Comparison of ENCODE assay signal across 38 cellular contexts in the genomic region with DNA sequence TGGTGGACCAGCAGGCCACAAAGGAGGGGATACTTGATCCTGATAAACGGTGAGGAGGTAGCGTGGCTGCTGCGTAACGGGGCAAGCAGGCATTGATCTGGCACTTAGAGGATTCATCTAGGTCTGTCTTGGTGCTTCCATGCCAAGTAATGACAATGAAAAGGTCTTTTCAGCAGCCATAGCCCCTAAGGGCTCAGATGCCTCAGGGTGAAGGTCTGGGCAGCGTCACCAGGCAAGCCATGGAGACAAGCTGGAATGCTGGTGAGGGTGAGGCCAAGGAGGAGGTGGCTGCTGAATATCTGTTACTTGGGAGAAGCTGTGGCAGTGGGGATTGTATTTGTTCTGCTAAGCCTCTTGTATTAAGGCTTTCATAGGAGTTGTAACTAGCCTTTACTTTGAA. TPM values are rescaled to one million over a fixed set of nuclear protein-coding genes. Genes with fewer than 3 reads are reported as not detected.
"Had no signal": no experiment of that assay in that cellular context is flagged by ENCODE, and none has a peak within 500 bp of the region (broad histone marks: within the 10 kb centered on the region; RNA-seq: fewer than 3 reads in every experiment).

No MANE protein-coding gene starts in this region.

- H3K27ac ChIP-seq: adrenal gland, ascending aorta, breast epithelium, esophagus muscularis mucosa, foreskin keratinocyte, gastrocnemius medialis, heart left ventricle had no signal

- H3K27me3 ChIP-seq: adrenal gland, ascending aorta, breast epithelium, esophagus muscularis mucosa, foreskin keratinocyte, gastrocnemius medialis, heart left ventricle had no signal

- H3K27me3 Mint-ChIP-seq: activated CD4-positive, alpha-beta memory T cell treated with anti-CD3 and anti-CD28 coated beads for 36 hours; activated CD4-positive, alpha-beta T cell treated with anti-CD3 and anti-CD28 coated beads for 36 hours; activated naive CD4-positive, alpha-beta T cell treated with anti-CD3 and anti-CD28 coated beads, Interleukin-2, amount 50 U/mL, for 24 hours; activated naive CD8-positive, alpha-beta T cell treated with anti-CD3 and anti-CD28 coated beads for 36 hours; activated naive CD8-positive, alpha-beta T cell treated with anti-CD3 and anti-CD28 coated beads, Interleukin-2, amount 50 U/mL, for 24 hours; central memory CD8-positive, alpha-beta T cell; effector memory CD8-positive, alpha-beta T cell had no signal

- ATAC-seq: activated CD4-positive, alpha-beta T cell treated with anti-CD3 and anti-CD28 coated beads for 36 hours; activated CD8-positive, alpha-beta memory T cell treated with anti-CD3 and anti-CD28 coated beads, Interleukin-2, amount 10 ng/mL, durations not matched to agents 7 days and 5 days; activated CD8-positive, alpha-beta T cell treated with anti-CD3 and anti-CD28 coated beads, Interleukin-2, amount 10 ng/mL, durations not matched to agents 7 days and 5 days; activated naive CD8-positive, alpha-beta T cell treated with anti-CD3 and anti-CD28 coated beads, Interleukin-2, amount 50 U/mL, for 24 hours; effector memory CD8-positive, alpha-beta T cell; foreskin keratinocyte; gastrocnemius medialis; heart left ventricle had no signal

- H3K9me3 Mint-ChIP-seq: activated CD4-positive, alpha-beta memory T cell treated with anti-CD3 and anti-CD28 coated beads for 36 hours; activated CD4-positive, alpha-beta T cell treated with anti-CD3 and anti-CD28 coated beads, Interleukin-2, amount 10 ng/mL, durations not matched to agents 24 days and 14 days; activated naive CD4-positive, alpha-beta T cell treated with anti-CD3 and anti-CD28 coated beads for 36 hours; activated naive CD4-positive, alpha-beta T cell treated with anti-CD3 and anti-CD28 coated beads, Interleukin-2, amount 50 U/mL, for 24 hours; activated naive CD8-positive, alpha-beta T cell treated with anti-CD3 and anti-CD28 coated beads for 36 hours; activated naive CD8-positive, alpha-beta T cell treated with anti-CD3 and anti-CD28 coated beads, Interleukin-2, amount 50 U/mL, for 24 hours; activated T-helper 1 cell treated with anti-CD3 and anti-CD28 coated beads, Interleukin-12 subunit alpha, Interleukin-12 subunit beta, Interleukin-2, Interleukin-4 antibody, amounts not matched to agents 30 ng/mL and 10 ng/mL and 1 ng/mL, durations not matched to agents 14 hours and 24 hours and 36 hours; activated T-helper 2 cell treated with anti-CD3 and anti-CD28 coated beads, Interferon-gamma antibody, Interleukin-2, Interleukin-4, amounts not matched to agents 10 μg/mL and 5 μg/mL and 100 μg/mL, durations not matched to agents 14 hours and 24 hours and 36 hours; brain; central memory CD8-positive, alpha-beta T cell; effector memory CD8-positive, alpha-beta T cell had no signal

- H3K36me3 ChIP-seq: adrenal gland, ascending aorta, breast epithelium, esophagus muscularis mucosa, gastrocnemius medialis, heart left ventricle had no signal

- H3K4me3 Mint-ChIP-seq: activated CD4-positive, alpha-beta memory T cell treated with anti-CD3 and anti-CD28 coated beads for 36 hours; activated CD4-positive, alpha-beta T cell treated with anti-CD3 and anti-CD28 coated beads for 36 hours; activated CD4-positive, alpha-beta T cell treated with anti-CD3 and anti-CD28 coated beads, Interleukin-2, amount 10 ng/mL, durations not matched to agents 24 days and 14 days; activated CD8-positive, alpha-beta memory T cell treated with anti-CD3 and anti-CD28 coated beads, Interleukin-2, amount 10 ng/mL, durations not matched to agents 7 days and 5 days; activated CD8-positive, alpha-beta T cell treated with anti-CD3 and anti-CD28 coated beads, Interleukin-2, amount 10 ng/mL, durations not matched to agents 7 days and 5 days; activated naive CD4-positive, alpha-beta T cell treated with anti-CD3 and anti-CD28 coated beads for 36 hours; activated naive CD4-positive, alpha-beta T cell treated with anti-CD3 and anti-CD28 coated beads, Interleukin-2, amount 50 U/mL, for 24 hours; activated naive CD8-positive, alpha-beta T cell treated with anti-CD3 and anti-CD28 coated beads for 36 hours; activated naive CD8-positive, alpha-beta T cell treated with anti-CD3 and anti-CD28 coated beads, Interleukin-2, amount 50 U/mL, for 24 hours; activated T-helper 1 cell treated with anti-CD3 and anti-CD28 coated beads, Interleukin-12 subunit alpha, Interleukin-12 subunit beta, Interleukin-2, Interleukin-4 antibody, amounts not matched to agents 30 ng/mL and 10 ng/mL and 1 ng/mL, durations not matched to agents 14 hours and 24 hours and 36 hours; brain; central memory CD8-positive, alpha-beta T cell; effector memory CD8-positive, alpha-beta T cell had no signal

- FAIRE-seq: colon had no signal

- H3K27ac Mint-ChIP-seq: activated CD4-positive, alpha-beta memory T cell treated with anti-CD3 and anti-CD28 coated beads for 36 hours; activated CD4-positive, alpha-beta T cell treated with anti-CD3 and anti-CD28 coated beads for 36 hours; activated CD4-positive, alpha-beta T cell treated with anti-CD3 and anti-CD28 coated beads, Interleukin-2, amount 10 ng/mL, durations not matched to agents 24 days and 14 days; activated CD8-positive, alpha-beta memory T cell treated with anti-CD3 and anti-CD28 coated beads, Interleukin-2, amount 10 ng/mL, durations not matched to agents 7 days and 5 days; activated CD8-positive, alpha-beta T cell treated with anti-CD3 and anti-CD28 coated beads, Interleukin-2, amount 10 ng/mL, durations not matched to agents 7 days and 5 days; activated naive CD4-positive, alpha-beta T cell treated with anti-CD3 and anti-CD28 coated beads for 36 hours; activated naive CD4-positive, alpha-beta T cell treated with anti-CD3 and anti-CD28 coated beads, Interleukin-2, amount 50 U/mL, for 24 hours; activated naive CD8-positive, alpha-beta T cell treated with anti-CD3 and anti-CD28 coated beads for 36 hours; activated naive CD8-positive, alpha-beta T cell treated with anti-CD3 and anti-CD28 coated beads, Interleukin-2, amount 50 U/mL, for 24 hours; activated T-helper 1 cell treated with anti-CD3 and anti-CD28 coated beads, Interleukin-12 subunit alpha, Interleukin-12 subunit beta, Interleukin-2, Interleukin-4 antibody, amounts not matched to agents 30 ng/mL and 10 ng/mL and 1 ng/mL, durations not matched to agents 14 hours and 24 hours and 36 hours; activated T-helper 2 cell treated with anti-CD3 and anti-CD28 coated beads, Interferon-gamma antibody, Interleukin-2, Interleukin-4, amounts not matched to agents 10 μg/mL and 5 μg/mL and 100 μg/mL, durations not matched to agents 14 hours and 24 hours and 36 hours; brain; effector memory CD8-positive, alpha-beta T cell had no signal

- H3K4me1 ChIP-seq: breast epithelium had no signal

- H3K4me3 ChIP-seq: adrenal gland, ascending aorta, breast epithelium, esophagus muscularis mucosa, gastrocnemius medialis, heart left ventricle had no signal

- DNase-seq: activated CD4-positive, alpha-beta memory T cell treated with anti-CD3 and anti-CD28 coated beads for 36 hours; activated CD4-positive, alpha-beta T cell treated with anti-CD3 and anti-CD28 coated beads for 36 hours; activated CD4-positive, alpha-beta T cell treated with anti-CD3 and anti-CD28 coated beads, Interleukin-2, amount 10 ng/mL, durations not matched to agents 24 days and 14 days; activated CD4-positive, CD25-positive, alpha-beta regulatory T cell; activated CD4-positive, CD25-positive, alpha-beta regulatory T cell treated with anti-CD3 and anti-CD28 coated beads, Interleukin-2, amount 50 U/mL, for 72 hours; activated CD8-positive, alpha-beta memory T cell treated with anti-CD3 and anti-CD28 coated beads, Interleukin-2, amount 10 ng/mL, durations not matched to agents 7 days and 5 days; activated CD8-positive, alpha-beta memory T cell treated with anti-CD3 and anti-CD28 coated beads, Interleukin-2, amount 50 U/mL, for 4 hours; activated CD8-positive, alpha-beta T cell treated with anti-CD3 and anti-CD28 coated beads, Interleukin-2, amount 10 ng/mL, durations not matched to agents 7 days and 5 days; activated naive CD4-positive, alpha-beta T cell treated with anti-CD3 and anti-CD28 coated beads for 36 hours; activated naive CD8-positive, alpha-beta T cell treated with anti-CD3 and anti-CD28 coated beads for 36 hours; activated naive CD8-positive, alpha-beta T cell treated with anti-CD3 and anti-CD28 coated beads, Interleukin-2, amount 50 U/mL, for 24 hours; activated T-cell treated with anti-CD3 and anti-CD28 coated beads, Interleukin-2, amount 50 U/mL, for 1 hour; activated T-cell treated with anti-CD3 and anti-CD28 coated beads, Interleukin-2, amount 50 U/mL, for 48 hours; adrenal gland; amygdala; cortex of kidney; dermis blood vessel endothelial cell; effector CD4-positive, alpha-beta T cell; effector memory CD8-positive, alpha-beta T cell; erythroblast; foreskin keratinocyte; glutamatergic neuron; T-helper 2 cell had no signal

- H3K36me3 Mint-ChIP-seq: activated CD4-positive, alpha-beta memory T cell treated with anti-CD3 and anti-CD28 coated beads for 36 hours; activated naive CD8-positive, alpha-beta T cell treated with anti-CD3 and anti-CD28 coated beads for 36 hours had no signal

- H3K9me3 ChIP-seq: adrenal gland, ascending aorta, breast epithelium, esophagus muscularis mucosa, gastrocnemius medialis, heart left ventricle had no signal

RNA-seq across cellular contexts. Expression of a gene that starts 13.2 kb away (rescaled TPM):
- total RNA-seq: ascending aorta had no signal

RNA-seq across cellular contexts. Expression of a gene that starts 24.7 kb away (rescaled TPM):
- total RNA-seq: activated CD4-positive, alpha-beta T cell treated with anti-CD3 and anti-CD28 coated beads, Interleukin-2, amount 10 ng/mL, durations not matched to agents 24 days and 14 days; activated CD8-positive, alpha-beta memory T cell treated with anti-CD3 and anti-CD28 coated beads for 36 hours; activated CD8-positive, alpha-beta T cell treated with anti-CD3 and anti-CD28 coated beads, Interleukin-2, amount 10 ng/mL, durations not matched to agents 7 days and 5 days; ascending aorta; breast epithelium; cardiac septum; cerebellum; dermis blood vessel endothelial cell; esophagus muscularis mucosa; foreskin keratinocyte; gastrocnemius medialis; heart left ventricle; T-helper 1 cell treated with Interleukin-12 subunit alpha and Interleukin-12 subunit beta and Interleukin-4 antibody, amounts not matched to agents 30 ng/mL and 1 ng/mL, for 36 hours had no signal
